ENCODE assay signal across 16 cellular contexts in the genomic region with DNA sequence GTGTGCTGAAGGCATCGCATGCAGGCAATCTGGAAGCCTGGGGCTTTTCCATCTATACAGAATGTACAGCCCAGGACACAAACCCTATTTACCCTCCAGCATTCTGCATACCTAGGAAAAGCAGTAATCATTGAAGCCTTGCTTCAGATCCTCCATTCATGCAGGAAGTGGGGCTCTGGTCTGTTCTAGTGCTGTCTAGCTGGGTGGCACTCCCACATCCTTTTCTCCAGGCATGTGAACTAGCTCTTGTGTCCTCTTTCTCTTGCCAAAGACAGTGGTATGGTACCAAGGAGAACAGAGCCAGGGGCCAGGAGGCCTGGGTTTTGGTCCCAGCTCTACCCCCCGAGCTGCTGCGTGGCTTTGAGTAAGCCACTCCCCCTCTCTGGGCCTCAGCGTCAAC.
DNase-seq lines count a peak whose midpoint lies in the region; ATAC-seq and TF ChIP-seq lines count a peak whose summit lies in the region.
"Had no signal": no experiment of that assay in that cellular context is flagged by ENCODE, and none has a peak within 500 bp of the region (broad histone marks: within the 10 kb centered on the region; RNA-seq: fewer than 3 reads in every experiment).

No MANE protein-coding gene starts in this region.

- H2AFZ ChIP-seq in DND-41 (ENCODE audit: low read depth, low read length): no peak overlapping the region

- peaks cover 99% of the 10 kb centered on the region for H3K79me2 ChIP-seq in DND-41 (ENCODE audit: insufficient read depth, low read length)

- peaks cover 90% of the 10 kb centered on the region for H3K36me3 ChIP-seq in DND-41 (ENCODE audit: insufficient read depth, low read length)
- H3K36me3 ChIP-seq: BE2C, brain microvascular endothelial cell, heart left ventricle had no signal

- no peak overlapping the region for H3K4me2 ChIP-seq in DND-41 (ENCODE audit: insufficient read depth, low read length)

- no peaks in the 10 kb centered on the region for H3K36me3 Mint-ChIP-seq in nephron (ENCODE audit: low read depth)

- H4K20me1 ChIP-seq in DND-41 (ENCODE audit: insufficient read depth, low read length): peaks cover 99% of the 10 kb centered on the region

- no peaks in the 10 kb centered on the region for H3K4me1 ChIP-seq in DND-41 (ENCODE audit: insufficient read depth, low read length)
- H3K4me1 ChIP-seq: BE2C had no signal

- 0 out of 2 replicates have a peak overlapping the region, but pooled peaks have one; percentile 8 for H3K27ac ChIP-seq in DND-41 (ENCODE audit: low read length)
- H3K27ac ChIP-seq: brain microvascular endothelial cell, heart left ventricle, SK-N-MC had no signal

- no peak overlapping the region for H3K9ac ChIP-seq in DND-41 (ENCODE audit: low read depth, low read length)

- peaks cover 46% of the 10 kb centered on the region for H3K4me1 Mint-ChIP-seq in nephron

- no peak overlapping the region for H3K4me3 Mint-ChIP-seq in nephron

- H3K27ac Mint-ChIP-seq in nephron: peak overlapping the region; percentile 40 to 86 (median 48)

- no peak overlapping the region for H3K4me3 ChIP-seq in DND-41 (ENCODE audit: low read depth in 1 of 2, low read length in 2 of 2)
- H3K4me3 ChIP-seq: heart left ventricle, SK-N-MC had no signal

- DNase-seq in DND-41 (no peak), Kasumi-1 (lab: John Stamatoyannopoulos, UW) (peak; percentile 13 to 35), amniotic epithelial cell (ENCODE audit: low read depth) (peak; percentile 40)
- DNase-seq: activated gamma-delta T cell treated with Interleukin-2 at 50 U/mL for 16 hours; BE2C; brain microvascular endothelial cell; DMS 273 treated with DMSO at 0.1 percent for 48 hours; NCI-H187; NCI-H526; stimulated activated CD4-positive, alpha-beta T cell treated with anti-CD3 and anti-CD28 coated beads, Interleukin-2, amount 100 ng/mL, for 48 hours had no signal

- H3K27me3 Mint-ChIP-seq in nephron (ENCODE audit: low read depth): peaks cover 3% of the 10 kb centered on the region

- H3K9me3 ChIP-seq in DND-41 (ENCODE audit: insufficient read depth, low read length, severe bottlenecking): no peaks in the 10 kb centered on the region
- H3K9me3 ChIP-seq: BE2C, heart left ventricle had no signal

- no peaks in the 10 kb centered on the region for H3K27me3 ChIP-seq in DND-41 (ENCODE audit: insufficient read depth, low read length, poor library complexity)
- H3K27me3 ChIP-seq: BE2C, brain microvascular endothelial cell, heart left ventricle had no signal

- TF ChIP-seq CTCF in DND-41 (IDR thresholded peaks at IDR 0.05; ENCODE audit: borderline replicate concordance, extremely low read depth, low read length, poor library complexity, severe bottlenecking): no peak
- TF ChIP-seq CTCF in nephron (IDR thresholded peaks at IDR 0.05; ENCODE audit: unreplicated experiment in 3 of 3): no peak

- no peaks in the 10 kb centered on the region for H3K9me3 Mint-ChIP-seq in nephron

- ATAC-seq in DND-41 (ENCODE audit: insufficient read depth, low read depth) (no peak; the same call in 2 of the 3 replicates), GM21528 (IDR thresholded peaks at IDR 0.05; ENCODE audit: low FRiP score, unreplicated experiment) (no peak), HG02759 (IDR thresholded peaks at IDR 0.05; ENCODE audit: unreplicated experiment) (no peak), HG03432 (IDR thresholded peaks at IDR 0.05; ENCODE audit: unreplicated experiment) (no peak)
